In the genomic region with DNA sequence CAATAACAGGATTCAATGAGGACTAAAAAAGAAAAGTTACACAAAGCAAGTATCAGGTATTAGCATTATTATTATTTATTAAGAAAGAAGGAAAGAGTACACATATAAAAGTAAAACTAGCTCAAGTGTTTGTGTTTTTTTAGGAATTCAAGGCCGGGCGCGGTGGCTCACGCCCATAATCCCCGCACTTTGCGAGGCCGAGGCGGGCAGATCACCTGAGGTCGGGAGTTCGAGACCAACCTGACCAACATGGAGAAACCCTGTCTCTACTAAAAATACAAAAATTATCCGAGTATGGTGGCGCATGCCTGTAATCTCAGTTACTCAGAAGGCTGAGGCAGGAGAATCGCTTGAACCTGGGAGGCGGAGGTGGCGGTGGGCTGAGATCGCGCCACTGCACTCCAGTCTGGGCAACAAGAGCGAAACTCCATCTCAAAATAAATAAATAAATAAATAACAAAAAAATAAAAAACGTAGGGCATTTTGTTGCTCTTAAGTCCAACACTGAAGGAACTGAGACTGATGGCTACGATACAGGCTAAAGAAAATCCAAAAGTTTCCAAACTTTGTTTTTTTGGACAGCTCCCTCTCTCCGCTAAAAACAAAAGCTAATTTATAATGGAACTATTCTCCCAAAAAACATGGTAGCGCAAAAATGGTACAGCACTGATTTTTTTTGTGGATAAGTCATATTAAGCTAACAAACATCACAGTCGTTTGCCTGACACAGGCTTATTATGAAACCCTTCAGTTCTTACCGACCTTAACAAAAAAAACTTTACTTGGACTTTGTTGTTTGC, we compare ENCODE assay signal across 8 cellular contexts. TPM values are rescaled to one million over a fixed set of nuclear protein-coding genes. Genes with fewer than 3 reads are reported as not detected.
DNase-seq lines count a peak whose midpoint lies in the region; ATAC-seq and TF ChIP-seq lines count a peak whose summit lies in the region.

No MANE protein-coding gene starts in this region.

- H3K27ac Mint-ChIP-seq in Caco-2 (ENCODE audit: unreplicated experiment), result no peak overlapping the region

- H3K27ac ChIP-seq in OCI-LY3 (ENCODE audit: low read length) (no peak overlapping the region), parathyroid adenoma (no peak overlapping the region)

- peak overlapping the region; percentile 80 for H3K9ac ChIP-seq in OCI-LY3 (ENCODE audit: low read length)
- H3K9ac ChIP-seq in parathyroid adenoma, result no peak overlapping the region

- no peaks in the 10 kb centered on the region for H3K9me3 Mint-ChIP-seq in Caco-2 (ENCODE audit: unreplicated experiment)

- H3K4me2 ChIP-seq in OCI-LY3 (ENCODE audit: low read length), result peak overlapping the region; percentile 93
- peak overlapping the region; percentile 91 for H3K4me2 ChIP-seq in parathyroid adenoma (ENCODE audit: low read length)

- DNase-seq in Caco-2 (no peak), epithelial cell of esophagus (ENCODE audit: low read depth) (no peak), cerebellar nuclear complex (lab: John Stamatoyannopoulos, UW) (no peak)
- DNase-seq in activated CD4-positive, CD25-positive, alpha-beta regulatory T cell (lab: John Stamatoyannopoulos, UW), result no peak
- no peak for DNase-seq in activated CD4-positive, alpha-beta T cell treated with anti-CD3 and anti-CD28 coated beads, Interleukin-2, amount 50 U/mL, for 1 hour

- CTCF ChIA-PET in Caco-2 (lab: Charles Lee), result no interaction called here

- H2AFZ ChIP-seq in OCI-LY3 (ENCODE audit: low read depth, low read length) (no peak overlapping the region), parathyroid adenoma (no peak overlapping the region)

- H3K4me1 ChIP-seq in Caco-2 (no peaks in the 10 kb centered on the region), OCI-LY3 (ENCODE audit: low read length) (peaks cover 14% of the 10 kb centered on the region), parathyroid adenoma (peaks cover 6% of the 10 kb centered on the region)

- peaks cover 11% of the 10 kb centered on the region for H4K20me1 ChIP-seq in OCI-LY3 (ENCODE audit: insufficient read depth, low read length)

- no peaks in the 10 kb centered on the region for H3K27me3 ChIP-seq in Caco-2 (replicated peaks; ENCODE audit: control insufficient read depth, insufficient read depth, low read length)
- H3K27me3 ChIP-seq in OCI-LY3 (ENCODE audit: low read depth, low read length), result no peaks in the 10 kb centered on the region
- H3K27me3 ChIP-seq in parathyroid adenoma (ENCODE audit: control insufficient read depth, insufficient read depth, low read length), result no peaks in the 10 kb centered on the region

- H3K9me3 ChIP-seq in Caco-2 (no peaks in the 10 kb centered on the region), OCI-LY3 (ENCODE audit: insufficient read depth, low read length) (no peaks in the 10 kb centered on the region), parathyroid adenoma (ENCODE audit: control insufficient read depth, low read length) (no peaks in the 10 kb centered on the region)

- H3K4me3 ChIP-seq in Caco-2 (ENCODE audit: low read depth, low read length) (peak overlapping the region; percentile 79), OCI-LY3 (ENCODE audit: low read length) (peak overlapping the region; percentile 86), epithelial cell of esophagus (ENCODE audit: low read length) (peak overlapping the region; percentile 86), parathyroid adenoma (ENCODE audit: low read depth, low read length) (peak overlapping the region; percentile 97)

- H3K36me3 Mint-ChIP-seq in Caco-2 (ENCODE audit: insufficient read depth, unreplicated experiment), result peaks cover 6% of the 10 kb centered on the region

- H3K4me1 Mint-ChIP-seq in Caco-2 (ENCODE audit: low read depth, unreplicated experiment), result peaks cover 6% of the 10 kb centered on the region

- peak overlapping the region; percentile 89 for H3K4me3 Mint-ChIP-seq in Caco-2 (ENCODE audit: unreplicated experiment)

- no TSS peak for BruUV-seq in Caco-2 (replicated peaks; lab: Mats Ljungman, UMichigan)

- POLR2A ChIA-PET in Caco-2 (lab: Charles Lee), result no interaction called here

- TF ChIP-seq CTCF in Caco-2 (IDR thresholded peaks at IDR 0.05; ENCODE audit: insufficient read depth in 1 of 2, low read depth in 1 of 2, low read length in 1 of 2, severe bottlenecking in 1 of 2, unreplicated experiment in 1 of 2) (no peak), OCI-LY3 (IDR thresholded peaks at IDR 0.05; ENCODE audit: low read depth, low read length) (no peak), epithelial cell of esophagus (IDR thresholded peaks at IDR 0.05; ENCODE audit: insufficient read depth, low read depth, low read length, missing control alignments) (no peak), parathyroid adenoma (IDR thresholded peaks at IDR 0.05) (no peak)

- H3K79me2 ChIP-seq in OCI-LY3 (ENCODE audit: low read length) (peaks cover 66% of the 10 kb centered on the region), parathyroid adenoma (peaks cover 37% of the 10 kb centered on the region)

- no peak for ATAC-seq in HG03342 (IDR thresholded peaks at IDR 0.05; ENCODE audit: unreplicated experiment)

- no peaks in the 10 kb centered on the region for H3K36me3 ChIP-seq in Caco-2 (ENCODE audit: control insufficient read depth, insufficient read depth, low read length)
- H3K36me3 ChIP-seq in OCI-LY3 (replicated peaks; ENCODE audit: low read depth, low read length), result no peaks in the 10 kb centered on the region
- no peaks in the 10 kb centered on the region for H3K36me3 ChIP-seq in parathyroid adenoma (ENCODE audit: control insufficient read depth, insufficient read depth, low read length)

- no peaks in the 10 kb centered on the region for H3K27me3 Mint-ChIP-seq in Caco-2 (ENCODE audit: insufficient read depth, unreplicated experiment)

- intact Hi-C loops in Caco-2 (cut with micrococcal nuclease; ENCODE audit: unreplicated experiment), result no loop called here

RNA-seq across cellular contexts. Expression of a gene that starts 1.7 kb away (rescaled TPM):
- total RNA-seq in Caco-2 (2022), result 19.8 and 21.1 TPM in 2 replicates
